In genomic region chr4:140718240-140718639, GRCh38 we compare ENCODE assay signal across 12 cellular contexts. TPM values are rescaled to one million over a fixed set of nuclear protein-coding genes. Genes with fewer than 3 reads are reported as not detected.
A peak's percentile ranks its signal among the peaks of the same experiment; 100 is the strongest.
DNase-seq lines count a peak whose midpoint lies in the region; ATAC-seq and TF ChIP-seq lines count a peak whose summit lies in the region.
"Had no signal": no experiment of that assay in that cellular context is flagged by ENCODE, and none has a peak within 500 bp of the region (broad histone marks: within the 10 kb centered on the region; RNA-seq: fewer than 3 reads in every experiment).

No MANE protein-coding gene starts in this region.

- no peak overlapping the region for H2AK5ac ChIP-seq in mesendoderm (ENCODE audit: low read length)

- H3K79me2 ChIP-seq in mesendoderm (ENCODE audit: control insufficient read depth, insufficient read depth, low read length): no peaks in the 10 kb centered on the region

- no peak overlapping the region for H3K9ac ChIP-seq in mesendoderm (ENCODE audit: low read length)

- H3K4me3 ChIP-seq in cardiac fibroblast (replicated peaks in 1 of 2; ENCODE audit: low read depth in 2 of 2, low read length in 2 of 2): no peak overlapping the region
- H3K4me3 ChIP-seq in lower lobe of right lung: no peak overlapping the region
- H3K4me3 ChIP-seq in mesendoderm (ENCODE audit: low read length): no peak overlapping the region
- H3K4me3 ChIP-seq in H7 (ENCODE audit: insufficient read depth, low read depth, low read length): no peak overlapping the region

- no peak for TF ChIP-seq CTCF in cardiac fibroblast (IDR thresholded peaks at IDR 0.05; ENCODE audit: low read depth, low read length)
- no peak for TF ChIP-seq CTCF in lower lobe of right lung (IDR thresholded peaks at IDR 0.05)

- no peak overlapping the region for H4K5ac ChIP-seq in mesendoderm (ENCODE audit: low read length)

- no peak overlapping the region for H3K18ac ChIP-seq in mesendoderm (ENCODE audit: low read length)

- intact Hi-C loops in lower lobe of right lung (cut with DNase I): no loop called here

- no peak overlapping the region for H4K8ac ChIP-seq in mesendoderm (ENCODE audit: low read depth, low read length)

- no peak overlapping the region for H2BK120ac ChIP-seq in mesendoderm (ENCODE audit: low read depth, low read length)

- no peaks in the 10 kb centered on the region for H3K9me3 ChIP-seq in lower lobe of right lung

- no peak overlapping the region for H3K4me2 ChIP-seq in mesendoderm (ENCODE audit: low read length)

- peak in 1 of 2 donors; percentile 37 for ATAC-seq in lower lobe of right lung

- no peak overlapping the region for H3K4ac ChIP-seq in mesendoderm (ENCODE audit: low read depth, low read length)

- no CpG with 5 or more reads among the region's 1 CpG for WGBS in mesendoderm (ENCODE audit: extremely low coverage, insufficient coverage, low lambda C conversion rate)

- H3K27ac ChIP-seq in lower lobe of right lung (peak overlapping the region; percentile 44), mesendoderm (ENCODE audit: low read depth, low read length) (no peak overlapping the region)

- peaks cover 5% of the 10 kb centered on the region for H3K79me1 ChIP-seq in mesendoderm (ENCODE audit: low read length)

- no peak overlapping the region for H3K56ac ChIP-seq in mesendoderm (ENCODE audit: low read length)

- peaks cover 50% of the 10 kb centered on the region for H3K4me1 ChIP-seq in lower lobe of right lung
- H3K4me1 ChIP-seq in mesendoderm (ENCODE audit: control insufficient read depth, low read depth, low read length): peaks cover 3% of the 10 kb centered on the region

- H2BK15ac ChIP-seq in mesendoderm (replicated peaks; ENCODE audit: low read depth): no peak overlapping the region

- no peak overlapping the region for H2BK5ac ChIP-seq in mesendoderm (ENCODE audit: low read length)

- DNase-seq in AG08396 (ENCODE audit: low spot score): peak; percentile 5
- DNase-seq in NOMO-1 treated with DMSO at 0.1 percent for 48 hours (lab: John Stamatoyannopoulos, UW; ENCODE audit: unreplicated experiment): peak; percentile 71
- DNase-seq in cardiac fibroblast (ENCODE audit: low read depth in 2 of 2): peak; percentile 52 to 91
- no peak for DNase-seq in lower lobe of right lung
- no peak for DNase-seq in mesendoderm
- DNase-seq in NAMALWA (ENCODE audit: low spot score): no peak
- DNase-seq in H7: no peak
- no peak for DNase-seq in DMS153 (lab: John Stamatoyannopoulos, UW)
- DNase-seq: activated CD4-positive, alpha-beta T cell treated with anti-CD3 and anti-CD28 coated beads, Interleukin-2, amount 50 U/mL, for 4 hours; activated naive CD4-positive, alpha-beta T cell treated with Interleukin-2 at 50 U/mL for 16 hours; GOT3; nephron progenitor cell had no signal

- no peak overlapping the region for H3K23ac ChIP-seq in mesendoderm (ENCODE audit: low read length)

- H3K36me3 ChIP-seq in lower lobe of right lung (no peaks in the 10 kb centered on the region), mesendoderm (ENCODE audit: control insufficient read depth, insufficient read depth, low read length) (no peaks in the 10 kb centered on the region), H7 (replicated peaks; ENCODE audit: control insufficient read depth, insufficient read depth, low read length) (no peaks in the 10 kb centered on the region)

- no peaks in the 10 kb centered on the region for H3K27me3 ChIP-seq in lower lobe of right lung (ENCODE audit: low read depth)
- H3K27me3 ChIP-seq in mesendoderm (ENCODE audit: insufficient read depth, low read length, poor library complexity): no peaks in the 10 kb centered on the region
- H3K27me3 ChIP-seq in H7 (ENCODE audit: control insufficient read depth, insufficient read depth, low read length): no peaks in the 10 kb centered on the region

RNA-seq across cellular contexts. Expression of gene TBC1D9, which starts 37.9 kb away (rescaled TPM):
- 42.6 TPM for total RNA-seq in lower lobe of right lung
- polyA plus RNA-seq in mesendoderm (2013, experiment 1 of 2): 9.4 TPM
- 8.4 TPM for polyA plus RNA-seq in mesendoderm (2013, experiment 2 of 2)
- total RNA-seq in H7 (2014; rRNA removed; shearing (Covaris generic)): 1.6 and 4.6 TPM in 2 replicates

Comparison
In these comparisons a context has a peak if more than half of its experiments do, and no peak if none do; other contexts are left out.
1. DNase-seq: peak in AG08396 (single experiment), NOMO-1 treated with DMSO at 0.1 percent for 48 hours (single experiment) and cardiac fibroblast (2 of 2); none in lower lobe of right lung (single experiment), mesendoderm (single experiment), NAMALWA (single experiment), H7 (single experiment) and DMS153 (single experiment).